16 cellular contexts compared by ENCODE assay signal in genomic region chr21:46008893-46009635, GRCh38.
"Had no signal": no experiment of that assay in that cellular context is flagged by ENCODE, and none has a peak within 500 bp of the region (broad histone marks: within the 10 kb centered on the region; RNA-seq: fewer than 3 reads in every experiment).

No MANE protein-coding gene starts in this region.

- H3K36me3 Mint-ChIP-seq: naive B cell had no signal

- H3K4me1 ChIP-seq: ascending aorta, gastrocnemius medialis, heart left ventricle, psoas muscle, SJSA1 had no signal

- ATAC-seq: gastrocnemius medialis, heart left ventricle, left cardiac atrium, psoas muscle, sciatic nerve had no signal

- H3K4me1 Mint-ChIP-seq: naive B cell had no signal

- DNase-seq: activated CD4-positive, alpha-beta T cell treated with anti-CD3 and anti-CD28 coated beads, Interleukin-2, amount 50 U/mL, for 1 hour; activated CD4-positive, CD25-positive, alpha-beta regulatory T cell; activated naive CD4-positive, alpha-beta T cell treated with anti-CD3 and anti-CD28 coated beads for 36 hours; erythroblast; gastrocnemius medialis; left cardiac atrium; naive B cell; occipital lobe; psoas muscle; stimulated activated CD4-positive, alpha-beta T cell treated with anti-CD3 and anti-CD28 coated beads, Interleukin-1b, Interleukin-23, amount 100 ng/mL, for 48 hours had no signal

- H3K27ac ChIP-seq: ascending aorta, dorsolateral prefrontal cortex, gastrocnemius medialis, heart left ventricle, psoas muscle, SJSA1 had no signal

- H3K4me3 ChIP-seq: ascending aorta, dorsolateral prefrontal cortex, gastrocnemius medialis, heart left ventricle, lung, psoas muscle, SJSA1 had no signal

- H3K27ac Mint-ChIP-seq: activated naive CD4-positive, alpha-beta T cell treated with anti-CD3 and anti-CD28 coated beads for 36 hours had no signal

- H3K9me3 ChIP-seq: ascending aorta, gastrocnemius medialis, psoas muscle had no signal

- H3K27me3 ChIP-seq: ascending aorta, dorsolateral prefrontal cortex, gastrocnemius medialis, heart left ventricle had no signal

- H3K4me3 Mint-ChIP-seq: activated naive CD4-positive, alpha-beta T cell treated with anti-CD3 and anti-CD28 coated beads for 36 hours; naive B cell had no signal
